ENCODE assay signal across 23 cellular contexts in genomic region chr2:220185766-220186165, GRCh38.
DNase-seq lines count a peak whose midpoint lies in the region; ATAC-seq, FAIRE-seq and TF ChIP-seq lines count a peak whose summit lies in the region.
"Had no signal": no experiment of that assay in that cellular context is flagged by ENCODE, and none has a peak within 500 bp of the region (broad histone marks: within the 10 kb centered on the region; RNA-seq: fewer than 3 reads in every experiment).

No MANE protein-coding gene starts in this region.

- H3K4me1 ChIP-seq in HepG2 (ENCODE audit: insufficient read depth, low read length) (no peaks in the 10 kb centered on the region), right lobe of liver (no peaks in the 10 kb centered on the region), Caco-2 (no peaks in the 10 kb centered on the region)
- H3K4me1 ChIP-seq: SJSA1 had no signal

- H3K27ac Mint-ChIP-seq in endothelial cell (ENCODE audit: unreplicated experiment) (no peak overlapping the region), Caco-2 (ENCODE audit: unreplicated experiment) (no peak overlapping the region)
- H3K27ac Mint-ChIP-seq: B cell, IgD-negative memory B cell had no signal

- FAIRE-seq in HepG2 (lab: Jason Lieb, UNC), result no peak
- FAIRE-seq: GM12878, RCC 7860 had no signal

- H3K4me1 Mint-ChIP-seq in endothelial cell (ENCODE audit: unreplicated experiment) (peaks cover 6% of the 10 kb centered on the region), Caco-2 (ENCODE audit: low read depth, unreplicated experiment) (peaks cover 15% of the 10 kb centered on the region)
- H3K4me1 Mint-ChIP-seq: B cell, IgD-negative memory B cell had no signal

- TF ChIP-seq POLR2A in HepG2 (IDR thresholded peaks at IDR 0.05; ENCODE audit: insufficient read depth in 1 of 2, low read depth in 2 of 2, low read length in 2 of 2), result no peak
- TF ChIP-seq POLR2A in right lobe of liver (IDR thresholded peaks at IDR 0.05), result no peak

- intact Hi-C loops in HepG2 (cut with micrococcal nuclease; ENCODE audit: unreplicated experiment), result no loop called here
- intact Hi-C loops in right lobe of liver (cut with DNase I), result no loop called here
- intact Hi-C loops in Caco-2 (cut with micrococcal nuclease; ENCODE audit: unreplicated experiment), result no loop called here

- H3K9me3 Mint-ChIP-seq in endothelial cell (ENCODE audit: unreplicated experiment) (no peaks in the 10 kb centered on the region), Caco-2 (ENCODE audit: unreplicated experiment) (peaks cover 19% of the 10 kb centered on the region)

- H3K79me2 ChIP-seq in HepG2 (ENCODE audit: insufficient read depth, low read length), result no peaks in the 10 kb centered on the region

- no peak overlapping the region for H3K4me3 ChIP-seq in HepG2 (replicated peaks in 1 of 3; ENCODE audit: insufficient read depth in 1 of 3, low read depth in 2 of 3, low read length in 3 of 3)
- H3K4me3 ChIP-seq in right lobe of liver, result no peak overlapping the region
- H3K4me3 ChIP-seq in fibroblast of villous mesenchyme (ENCODE audit: low read depth, low read length), result no peak overlapping the region
- no peak overlapping the region for H3K4me3 ChIP-seq in Caco-2 (ENCODE audit: low read depth, low read length)
- H3K4me3 ChIP-seq: GM12878, SJSA1 had no signal

- TF ChIP-seq CTCF in HepG2 (CRISPR knock-in tag; IDR thresholded peaks at IDR 0.05) (no peak), right lobe of liver (IDR thresholded peaks at IDR 0.05) (no peak), endothelial cell (IDR thresholded peaks at IDR 0.05; ENCODE audit: unreplicated experiment) (peak; percentile 45), fibroblast of villous mesenchyme (IDR thresholded peaks at IDR 0.05; ENCODE audit: insufficient read depth, low read depth, low read length) (peak; percentile 8), Caco-2 (IDR thresholded peaks at IDR 0.05; ENCODE audit: insufficient read depth in 1 of 2, low read depth in 1 of 2, low read length in 1 of 2, severe bottlenecking in 1 of 2, unreplicated experiment in 1 of 2) (peak in 1 of 2 experiments; percentile 13)

- H3K4me3 Mint-ChIP-seq in endothelial cell (ENCODE audit: unreplicated experiment) (no peak overlapping the region), Caco-2 (ENCODE audit: unreplicated experiment) (no peak overlapping the region)
- H3K4me3 Mint-ChIP-seq: B cell, IgD-negative memory B cell had no signal

- no peak overlapping the region for H3K9ac ChIP-seq in HepG2 (ENCODE audit: insufficient read depth, low read depth, low read length)

- TF ChIP-seq EP300 in HepG2 (IDR thresholded peaks at IDR 0.05; ENCODE audit: low read depth in 2 of 2, low read length in 2 of 2), result no peak
- TF ChIP-seq EP300 in HepG2 (CRISPR knock-in tag; IDR thresholded peaks at IDR 0.05; ENCODE audit: borderline replicate concordance), result no peak

- CTCF ChIA-PET in HepG2 (lab: Yijun Ruan, JAX; ENCODE audit: low intra/inter-chr PET ratio, low total read pairs) (no interaction called here), Caco-2 (lab: Charles Lee) (no interaction called here)

- H2AFZ ChIP-seq in HepG2 (ENCODE audit: low read length), result no peak overlapping the region

- POLR2A ChIA-PET in HepG2 (lab: Yijun Ruan, JAX) (no interaction called here), Caco-2 (lab: Charles Lee) (no interaction called here)

- H3K4me2 ChIP-seq in HepG2 (ENCODE audit: low read depth, low read length), result no peak overlapping the region

- H3K27me3 Mint-ChIP-seq in endothelial cell (ENCODE audit: unreplicated experiment), result no peaks in the 10 kb centered on the region
- no peaks in the 10 kb centered on the region for H3K27me3 Mint-ChIP-seq in Caco-2 (ENCODE audit: insufficient read depth, unreplicated experiment)
- H3K27me3 Mint-ChIP-seq: B cell, IgD-negative memory B cell had no signal

- 4% methylated on average over 2 of the region's 2 CpGs for WGBS in HepG2 (ENCODE audit: low lambda C conversion rate)
- 20% methylated on average over 2 of the region's 2 CpGs for WGBS in right lobe of liver (ENCODE audit: insufficient coverage, low coverage, low lambda C conversion rate, missing lambda C conversion rate)

- DNase-seq in HepG2 (ENCODE audit: low spot score), result no peak
- no peak for DNase-seq in right lobe of liver
- DNase-seq in endothelial cell (ENCODE audit: low spot score), result no peak
- no peak for DNase-seq in fibroblast of villous mesenchyme (ENCODE audit: low read depth)
- DNase-seq in Caco-2, result no peak
- DNase-seq in NCI-H2029 treated with DMSO at 0.1 percent for 48 hours (lab: John Stamatoyannopoulos, UW), result no peak
- DNase-seq in H4 (ENCODE audit: low spot score), result no peak
- DNase-seq: COR-L47, DMS 273 treated with DMSO at 0.1 percent for 48 hours, DMS79 treated with DMSO at 0.1 percent for 48 hours, H7, Kasumi-1, NCI-H1694 treated with DMSO at 0.1 percent for 48 hours, NCI-H446, NCI-H526 had no signal

- H3K36me3 ChIP-seq in HepG2 (replicated peaks in 1 of 2; ENCODE audit: control insufficient read depth in 1 of 2, insufficient read depth in 2 of 2, low read length in 2 of 2), result no peaks in the 10 kb centered on the region
- no peaks in the 10 kb centered on the region for H3K36me3 ChIP-seq in right lobe of liver
- no peaks in the 10 kb centered on the region for H3K36me3 ChIP-seq in Caco-2 (ENCODE audit: control insufficient read depth, insufficient read depth, low read length)
- H3K36me3 ChIP-seq: SJSA1 had no signal

- BruUV-seq in HepG2 (replicated peaks; lab: Mats Ljungman, UMichigan) (no TSS peak), Caco-2 (replicated peaks; lab: Mats Ljungman, UMichigan) (no TSS peak)

- ATAC-seq in HepG2, result no peak
- no peak for ATAC-seq in right lobe of liver
- no peak for ATAC-seq in GM21447 (IDR thresholded peaks at IDR 0.05; ENCODE audit: unreplicated experiment)
- ATAC-seq: GM12878 had no signal

- no peaks in the 10 kb centered on the region for H4K20me1 ChIP-seq in HepG2 (ENCODE audit: insufficient read depth, low read length)

- in situ Hi-C loops in HepG2 (cut with HindIII; ENCODE audit: extremely low pct_ligation_motif_present, low pct_unique_long_range_greater_than_20kb), result no loop called here

- H3K27me3 ChIP-seq in HepG2 (ENCODE audit: control insufficient read depth in 1 of 2, insufficient read depth in 2 of 2, low read length in 2 of 2) (no peaks in the 10 kb centered on the region), right lobe of liver (no peaks in the 10 kb centered on the region), Caco-2 (replicated peaks; ENCODE audit: control insufficient read depth, insufficient read depth, low read length) (no peaks in the 10 kb centered on the region)
- H3K27me3 ChIP-seq: SJSA1 had no signal

- peaks cover 4% of the 10 kb centered on the region for H3K36me3 Mint-ChIP-seq in endothelial cell (ENCODE audit: low read depth, unreplicated experiment)
- H3K36me3 Mint-ChIP-seq in Caco-2 (ENCODE audit: insufficient read depth, unreplicated experiment), result no peaks in the 10 kb centered on the region
- H3K36me3 Mint-ChIP-seq: IgD-negative memory B cell had no signal

- no peak for TF ChIP-seq RAD21 in HepG2 (CRISPR knock-in tag; IDR thresholded peaks at IDR 0.05)

- H3K27ac ChIP-seq in HepG2 (ENCODE audit: extremely low read length, insufficient read depth, low read length) (no peak overlapping the region), right lobe of liver (no peak overlapping the region)
- H3K27ac ChIP-seq: 22Rv1, HL-60, SJSA1 had no signal

- H3K9me3 ChIP-seq in HepG2 (ENCODE audit: low read length) (no peaks in the 10 kb centered on the region), right lobe of liver (no peaks in the 10 kb centered on the region), Caco-2 (no peaks in the 10 kb centered on the region)
- H3K9me3 ChIP-seq: SJSA1 had no signal

TF ChIP-seq in HepG2, 621 proteins besides CTCF, POLR2A, EP300 and RAD21:
- 0 out of 2 replicates have a peak, but pooled peaks have one; percentile 12 for TF ChIP-seq CEBPB (IDR thresholded peaks at IDR 0.05; ENCODE audit: borderline replicate concordance, low read depth, low read length)
- TF ChIP-seq ATF7 (IDR thresholded peaks at IDR 0.05), result peak; percentile 56; the same call in 1 of the 2 replicates
- TF ChIP-seq ATF7 (CRISPR knock-in tag; IDR thresholded peaks at IDR 0.05), result no peak
- no peak for TF ChIP-seq BCL3 (CRISPR knock-in tag; IDR thresholded peaks at IDR 0.05)
- no peak for TF ChIP-seq TBX3 (IDR thresholded peaks at IDR 0.05; ENCODE audit: borderline replicate concordance)

Comparison
In these comparisons a context has a peak if more than half of its experiments do, and no peak if none do; other contexts are left out.
1. CTCF ChIP-seq: peak in endothelial cell (single experiment) and fibroblast of villous mesenchyme (single experiment); none in HepG2 (single experiment) and right lobe of liver (0 of 4).